ENCODE assay signal across 8 cellular contexts in genomic region chr1:182143154-182143657, GRCh38.
DNase-seq lines count a peak whose midpoint lies in the region; ATAC-seq, FAIRE-seq and TF ChIP-seq lines count a peak whose summit lies in the region.

No MANE protein-coding gene starts in this region.

- TF ChIP-seq RAD21 in A549 (conservative IDR thresholded peaks at IDR 0.05 in 1 of 2, IDR thresholded peaks at IDR 0.05 in 1 of 2) = peak; percentile 78 to 85

- no peaks in the 10 kb centered on the region for H3K36me3 Mint-ChIP-seq in T-helper 2 cell treated with Interferon-gamma antibody and Interleukin-4, amounts not matched to agents 5 μg/mL and 100 μg/mL, for 36 hours (ENCODE audit: low read depth)

- CTCF ChIA-PET in A549 (lab: Yijun Ruan, JAX) = interaction anchor here (0.6 to 7.1 kb wide), 69 partner anchors 9 to 1678 kb away, joined by 3 to 128 read pairs (median 4); partner anchors contain the start of gene GLUL

- intact Hi-C loops in left ventricle myocardium inferior (cut with micrococcal nuclease) (loop anchor here (2.0 kb wide), 1 partner anchor 254 kb away; no protein-coding TSS in a partner anchor), psoas muscle (cut with DNase I) (loop anchor here (1.0 to 5.0 kb wide), 4 partner anchors 49 to 253 kb away; no protein-coding TSS in a partner anchor)

- FAIRE-seq in A549 (lab: Jason Lieb, UNC) (peak; percentile 84), GM19239 (lab: Jason Lieb, UNC) (peak; percentile 70)

- no peak for TF ChIP-seq EP300 in A549 (IDR thresholded peaks at IDR 0.05)
- no peak for TF ChIP-seq EP300 in upper lobe of left lung (IDR thresholded peaks at IDR 0.05)

- H3K4me3 Mint-ChIP-seq in T-helper 2 cell treated with Interferon-gamma antibody and Interleukin-4, amounts not matched to agents 5 μg/mL and 100 μg/mL, for 36 hours = no peak overlapping the region

- H3K27me3 ChIP-seq in left ventricle myocardium inferior (ENCODE audit: low read depth) = no peaks in the 10 kb centered on the region
- H3K27me3 ChIP-seq in psoas muscle (ENCODE audit: insufficient read depth in 3 of 3, low read length in 2 of 3) = no peaks in the 10 kb centered on the region
- H3K27me3 ChIP-seq in upper lobe of left lung = no peaks in the 10 kb centered on the region

- DNase-seq in A549 (ENCODE audit: low read depth in 1 of 2, low spot score in 1 of 2) (peak; percentile 54 to 78), GM19239 (ENCODE audit: insufficient read length, low spot score) (peak; percentile 50), NCI-H1694 (lab: John Stamatoyannopoulos, UW) (peak; percentile 84), amygdala (lab: John Stamatoyannopoulos, UW) (peak; percentile 25 to 96 (median 80)), left ventricle myocardium inferior (peak; percentile 93), psoas muscle (peak; percentile 94 to 96), upper lobe of left lung (peak in 1 of 2 donors; percentile 92)
- DNase-seq in T-helper 2 cell treated with Interferon-gamma antibody and Interleukin-4, amounts not matched to agents 5 μg/mL and 100 μg/mL, for 36 hours (ENCODE audit: low spot score) = peak; percentile 74

- 9% methylated on average over 11 of the region's 11 CpGs for WGBS in A549 (ENCODE audit: missing lambda C conversion rate)
- WGBS in psoas muscle, 3 donors = 7 to 22% (median 11%) methylated on average over 11 of the region's 11 CpGs
- WGBS in upper lobe of left lung, 2 donors = 17 to 18% methylated on average over 11 of the region's 11 CpGs

- POLR2A ChIA-PET in A549 (lab: Yijun Ruan, JAX) = interaction anchor here (1.0 kb wide), 1 partner anchor 253 kb away, joined by 13 read pairs; no protein-coding TSS in a partner anchor

- TF ChIP-seq CTCF in A549 (IDR thresholded peaks at IDR 0.05) (peak; percentile 75), left ventricle myocardium inferior (IDR thresholded peaks at IDR 0.05; ENCODE audit: borderline replicate concordance) (peak; percentile 96), psoas muscle (IDR thresholded peaks at IDR 0.05) (peak; percentile 97), upper lobe of left lung (IDR thresholded peaks at IDR 0.05) (peak; percentile 89 to 96 (median 92))

- peaks cover 6% of the 10 kb centered on the region for H3K27me3 Mint-ChIP-seq in T-helper 2 cell treated with Interferon-gamma antibody and Interleukin-4, amounts not matched to agents 5 μg/mL and 100 μg/mL, for 36 hours (ENCODE audit: low read depth)

- H3K36me3 ChIP-seq in left ventricle myocardium inferior (no peaks in the 10 kb centered on the region), psoas muscle (ENCODE audit: insufficient read depth in 1 of 2, low read depth in 1 of 2) (no peaks in the 10 kb centered on the region), upper lobe of left lung (no peaks in the 10 kb centered on the region)

- H3K9me3 ChIP-seq in A549 (no peaks in the 10 kb centered on the region), left ventricle myocardium inferior (replicated peaks) (no peaks in the 10 kb centered on the region), psoas muscle (no peaks in the 10 kb centered on the region), upper lobe of left lung (no peaks in the 10 kb centered on the region)

- no peaks in the 10 kb centered on the region for H3K9me3 Mint-ChIP-seq in T-helper 2 cell treated with Interferon-gamma antibody and Interleukin-4, amounts not matched to agents 5 μg/mL and 100 μg/mL, for 36 hours

- H3K27ac Mint-ChIP-seq in T-helper 2 cell treated with Interferon-gamma antibody and Interleukin-4, amounts not matched to agents 5 μg/mL and 100 μg/mL, for 36 hours = no peak overlapping the region

- peaks cover 22% of the 10 kb centered on the region for H3K4me1 Mint-ChIP-seq in T-helper 2 cell treated with Interferon-gamma antibody and Interleukin-4, amounts not matched to agents 5 μg/mL and 100 μg/mL, for 36 hours (ENCODE audit: low read depth)

- H3K4me1 ChIP-seq in A549 (no peaks in the 10 kb centered on the region), left ventricle myocardium inferior (peaks cover 21% of the 10 kb centered on the region), psoas muscle (peaks cover 32% of the 10 kb centered on the region), upper lobe of left lung (peaks cover 35 to 39% (median 38%) of the 10 kb centered on the region in 4 donors)

- ATAC-seq in A549 (peak; percentile 87 to 97; a peak in 5 of 6 replicates), psoas muscle (peak; percentile 72 to 86 (median 82)), upper lobe of left lung (ENCODE audit: low FRiP score in 2 of 2) (peak; percentile 85 to 89)

- no peak for TF ChIP-seq POLR2A in A549 (IDR thresholded peaks at IDR 0.05; ENCODE audit: low read length)
- TF ChIP-seq POLR2A in upper lobe of left lung (IDR thresholded peaks at IDR 0.05) = no peak

- H3K4me3 ChIP-seq in A549 = no peak overlapping the region
- H3K4me3 ChIP-seq in left ventricle myocardium inferior = no peak overlapping the region
- H3K4me3 ChIP-seq in psoas muscle = no peak overlapping the region
- H3K4me3 ChIP-seq in upper lobe of left lung = no peak overlapping the region

- H3K27ac ChIP-seq in A549 (no peak overlapping the region), left ventricle myocardium inferior (replicated peaks) (peak overlapping the region; percentile 93), psoas muscle (peak overlapping the region; percentile 87), upper lobe of left lung (peak overlapping the region; percentile 87 to 97 (median 90))

- H3K4me2 ChIP-seq in A549 = no peak overlapping the region

TF ChIP-seq in A549, 52 proteins besides CTCF, POLR2A, EP300 and RAD21:
- TF ChIP-seq ATOH8 (CRISPR knock-in tag; IDR thresholded peaks at IDR 0.05; ENCODE audit: low read depth) (no peak), SMC3 (IDR thresholded peaks at IDR 0.05) (peak; percentile 91), MAFK (IDR thresholded peaks at IDR 0.05; ENCODE audit: partially characterized antibody) (no peak), USF2 (IDR thresholded peaks at IDR 0.05) (no peak)

Comparison
In these comparisons a context has a peak if more than half of its experiments do, and no peak if none do; other contexts are left out.
1. H3K27ac ChIP-seq: peak in left ventricle myocardium inferior (single experiment), psoas muscle (single experiment) and upper lobe of left lung (4 of 4); none in A549 (0 of 2).
2. Peak in every context shown above with its lines, with median percentiles within 50 percentile points of each other: ATAC-seq and CTCF ChIP-seq.